ENCODE assay signal across 13 cellular contexts in the genomic region with DNA sequence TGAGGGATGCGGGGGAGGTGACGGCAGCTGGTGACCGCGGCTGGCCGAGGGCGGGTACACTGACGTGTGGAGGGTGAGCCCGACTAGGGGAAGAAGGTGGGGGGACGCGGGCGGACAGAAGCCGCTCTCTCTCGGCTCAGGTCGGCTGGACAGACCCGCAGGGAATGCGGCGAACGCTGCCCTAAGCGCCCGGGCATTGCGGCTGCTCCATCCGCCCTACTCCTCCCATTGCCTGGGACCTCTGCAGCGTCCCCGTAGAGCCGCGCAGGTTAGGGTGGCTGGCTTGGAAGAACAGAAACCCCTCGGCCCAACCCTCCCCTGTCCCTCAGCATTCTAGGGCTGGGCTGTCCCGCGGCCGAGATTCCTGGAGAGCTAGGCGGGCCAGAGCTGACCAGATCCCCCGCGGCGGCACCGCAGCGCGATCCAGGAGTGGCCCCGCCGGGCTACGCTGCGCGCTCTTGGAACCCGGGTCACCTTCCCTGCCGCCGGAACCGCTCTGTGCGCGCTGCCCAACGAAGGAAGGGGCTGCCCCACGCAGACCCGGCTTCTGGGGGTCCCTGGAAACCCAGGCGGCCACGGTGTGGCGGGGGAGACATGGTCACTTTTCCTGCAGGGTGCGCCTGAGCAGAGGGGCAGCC. TPM values are rescaled to one million over a fixed set of nuclear protein-coding genes. Genes with fewer than 3 reads are reported as not detected.
DNase-seq lines count a peak whose midpoint lies in the region; ATAC-seq and TF ChIP-seq lines count a peak whose summit lies in the region.
"Had no signal": no experiment of that assay in that cellular context is flagged by ENCODE, and none has a peak within 500 bp of the region (broad histone marks: within the 10 kb centered on the region; RNA-seq: fewer than 3 reads in every experiment).

No MANE protein-coding gene starts in this region.

- CTCF ChIA-PET in CD4-positive, alpha-beta T cell (lab: Charles Lee): interaction anchor here (1.1 kb wide), 1 partner anchor 26 kb away, joined by 5 read pairs; no protein-coding TSS in a partner anchor

- intact Hi-C loops in CD4-positive, alpha-beta T cell (cut with DNase I, micrococcal nuclease): no loop called here

- H3K4me1 Mint-ChIP-seq in CD4-positive, alpha-beta T cell (ENCODE audit: low read depth): peaks cover 47% of the 10 kb centered on the region
- H3K4me1 Mint-ChIP-seq in neural crest cell: peaks cover 13% of the 10 kb centered on the region

- H3K4me1 ChIP-seq in HUES48 (ENCODE audit: control insufficient read depth, insufficient read depth, low read length): peaks cover 33% of the 10 kb centered on the region

- H3K4me3 ChIP-seq in HUES48 (ENCODE audit: low read depth, low read length) (peak overlapping the region; percentile 41; the same call in 1 of the 2 replicates), coronary artery (peak overlapping the region; percentile 52)

- H3K4me3 Mint-ChIP-seq in CD4-positive, alpha-beta T cell: peak overlapping the region; percentile 38
- H3K4me3 Mint-ChIP-seq in neural crest cell: peak overlapping the region; percentile 41

- no peak for TF ChIP-seq CTCF in CD4-positive, alpha-beta T cell (IDR thresholded peaks at IDR 0.05)
- TF ChIP-seq CTCF in coronary artery (IDR thresholded peaks at IDR 0.05) (no peak), neural crest cell (conservative IDR thresholded peaks at IDR 0.05) (no peak)

- ATAC-seq in CD4-positive, alpha-beta T cell (ENCODE audit: poor library complexity): no peak

- no peaks in the 10 kb centered on the region for H3K9me3 ChIP-seq in CD4-positive, alpha-beta T cell (ENCODE audit: control insufficient read depth, low read length)
- no peaks in the 10 kb centered on the region; the same call in 1 of the 2 replicates for H3K9me3 ChIP-seq in HUES48 (ENCODE audit: control insufficient read depth, insufficient read depth, low read length)
- H3K9me3 ChIP-seq: adrenal gland, sigmoid colon had no signal

- no peak overlapping the region for H3K27ac Mint-ChIP-seq in CD4-positive, alpha-beta T cell
- no peak overlapping the region for H3K27ac Mint-ChIP-seq in neural crest cell (ENCODE audit: unreplicated experiment)

- peaks cover 85% of the 10 kb centered on the region for H3K27me3 Mint-ChIP-seq in CD4-positive, alpha-beta T cell
- H3K27me3 Mint-ChIP-seq in neural crest cell (ENCODE audit: low read depth): peaks cover 99% of the 10 kb centered on the region

- POLR2A ChIA-PET in CD4-positive, alpha-beta T cell (lab: Charles Lee): no interaction called here

- peaks cover 64% of the 10 kb centered on the region for H3K27me3 ChIP-seq in CD4-positive, alpha-beta T cell (ENCODE audit: control insufficient read depth, insufficient read depth, low read length)
- H3K27me3 ChIP-seq in HUES48 (ENCODE audit: control insufficient read depth, insufficient read depth, low read length): peaks cover 100% of the 10 kb centered on the region

- H3K36me3 Mint-ChIP-seq in CD4-positive, alpha-beta T cell (ENCODE audit: low read depth): no peaks in the 10 kb centered on the region
- H3K36me3 Mint-ChIP-seq in neural crest cell (ENCODE audit: low read depth): peaks cover 2% of the 10 kb centered on the region

- no peaks in the 10 kb centered on the region for H3K9me3 Mint-ChIP-seq in CD4-positive, alpha-beta T cell
- H3K9me3 Mint-ChIP-seq in neural crest cell: no peaks in the 10 kb centered on the region

- no peak for DNase-seq in CD4-positive, alpha-beta T cell
- DNase-seq in coronary artery (ENCODE audit: low spot score): no peak
- no peak for DNase-seq in neural crest cell (ENCODE audit: low read depth, low spot score)
- DNase-seq in NCI-H446 treated with DMSO at 0.1 percent for 48 hours (lab: John Stamatoyannopoulos, UW): no peak
- no peak for DNase-seq in medulla oblongata (ENCODE audit: extremely low spot score)
- DNase-seq in foreskin melanocyte: no peak
- no peak for DNase-seq in stimulated activated CD4-positive, alpha-beta T cell treated with anti-CD3 and anti-CD28 coated beads, Interleukin-12 subunit alpha, Interleukin-12 subunit beta, amount 100 ng/mL, for 4 hours
- DNase-seq: activated CD4-positive, alpha-beta T cell treated with anti-CD3 and anti-CD28 coated beads, Interleukin-2, amount 50 U/mL, for 48 hours; erythroblast; kidney glomerular epithelial cell; sigmoid colon had no signal

- no peak overlapping the region for H3K27ac ChIP-seq in CD4-positive, alpha-beta T cell (ENCODE audit: low read depth, low read length)
- no peak overlapping the region for H3K27ac ChIP-seq in HUES48 (ENCODE audit: low read depth, low read length)
- no peak overlapping the region for H3K27ac ChIP-seq in coronary artery
- H3K27ac ChIP-seq: adrenal gland, sigmoid colon had no signal

- no peak overlapping the region for H3K9ac ChIP-seq in HUES48 (ENCODE audit: low read depth, low read length)

- no peaks in the 10 kb centered on the region for H3K36me3 ChIP-seq in HUES48 (ENCODE audit: control insufficient read depth, insufficient read depth, low read length)
- H3K36me3 ChIP-seq: adrenal gland, sigmoid colon had no signal

RNA-seq across cellular contexts. Expression of gene DLX4, which starts 3.0 kb away (rescaled TPM):
- under 1 TPM; 0.59 to 0.85 TPM for total RNA-seq in CD4-positive, alpha-beta T cell
- total RNA-seq in neural crest cell: 0.49 and 0.61 TPM in 2 replicates
- total RNA-seq: sigmoid colon had no signal

RNA-seq across cellular contexts. Expression of gene DLX3, which starts 23.1 kb away (rescaled TPM):
- total RNA-seq in CD4-positive, alpha-beta T cell: not detected
- 0.41 and 1.0 TPM in 2 replicates for total RNA-seq in neural crest cell
